ENCODE assay signal across 9 cellular contexts in genomic region chr16:14132696-14133048, GRCh38.
A peak's percentile ranks its signal among the peaks of the same experiment; 100 is the strongest.
DNase-seq lines count a peak whose midpoint lies in the region; ATAC-seq and TF ChIP-seq lines count a peak whose summit lies in the region.
"Had no signal": no experiment of that assay in that cellular context is flagged by ENCODE, and none has a peak within 500 bp of the region (broad histone marks: within the 10 kb centered on the region; RNA-seq: fewer than 3 reads in every experiment).

No MANE protein-coding gene starts in this region.

- H4K8ac ChIP-seq in neuronal stem cell (ENCODE audit: low read depth, low read length), result no peak overlapping the region

- peaks cover 3% of the 10 kb centered on the region for H3K79me1 ChIP-seq in neuronal stem cell (ENCODE audit: low read depth, low read length)

- no peak overlapping the region for H4K91ac ChIP-seq in neuronal stem cell (ENCODE audit: low read depth, low read length, poor library complexity)

- H2BK15ac ChIP-seq in neuronal stem cell (ENCODE audit: low read length), result no peak overlapping the region

- no peaks in the 10 kb centered on the region for H3K27me3 Mint-ChIP-seq in chondrocyte (ENCODE audit: low read depth)

- no peak overlapping the region for H3K23ac ChIP-seq in neuronal stem cell (ENCODE audit: low read depth, low read length, poor library complexity)

- no CpG with 5 or more reads among the region's 4 CpGs for WGBS in neuronal stem cell (ENCODE audit: extremely low coverage in 2 of 2, insufficient read length in 2 of 2, insufficient replicate concordance in 1 of 2), 2 donors

- H3K4me3 Mint-ChIP-seq in chondrocyte (ENCODE audit: unreplicated experiment), result no peak overlapping the region

- H2AK5ac ChIP-seq in neuronal stem cell (ENCODE audit: low read depth, low read length), result no peak overlapping the region

- DNase-seq in GM10266 (ENCODE audit: extremely low spot score) (peak; percentile 20), kidney tubule cell (ENCODE audit: low spot score) (peak; percentile 67), NCI-H2171 treated with DMSO at 0.1 percent for 48 hours (lab: John Stamatoyannopoulos, UW) (no peak), NCI-H748 treated with DMSO at 0.1 percent for 48 hours (lab: John Stamatoyannopoulos, UW) (no peak), neuronal stem cell (ENCODE audit: low spot score) (no peak), chondrocyte (ENCODE audit: low spot score) (no peak)
- DNase-seq: AML-193 had no signal

- no peak overlapping the region for H2BK12ac ChIP-seq in neuronal stem cell (ENCODE audit: low read length)

- H3K4me2 ChIP-seq in neuronal stem cell (ENCODE audit: insufficient read depth, low read length, poor library complexity, severe bottlenecking), result no peak overlapping the region

- no peak overlapping the region for H3K4me3 ChIP-seq in neuronal stem cell (ENCODE audit: low read length in 2 of 2)

- no peaks in the 10 kb centered on the region for H3K36me3 ChIP-seq in neuronal stem cell (replicated peaks in 1 of 2; ENCODE audit: control insufficient read depth in 2 of 2, insufficient read depth in 2 of 2, low read length in 2 of 2)

- ATAC-seq in GM21529 (IDR thresholded peaks at IDR 0.05; ENCODE audit: unreplicated experiment), result peak; percentile 84
- peak; percentile 54 for ATAC-seq in HG03442 (IDR thresholded peaks at IDR 0.05; ENCODE audit: unreplicated experiment)

- H2BK120ac ChIP-seq in neuronal stem cell (ENCODE audit: low read depth, low read length), result no peak overlapping the region

- H2AFZ ChIP-seq in neuronal stem cell (ENCODE audit: low read length), result no peak overlapping the region

- no peaks in the 10 kb centered on the region for H3K9me3 ChIP-seq in neuronal stem cell (replicated peaks in 1 of 2; ENCODE audit: control insufficient read depth in 2 of 2, insufficient read depth in 1 of 2, low read depth in 1 of 2, low read length in 2 of 2)

- no peak overlapping the region for H3K18ac ChIP-seq in neuronal stem cell (ENCODE audit: low read length)

- no peaks in the 10 kb centered on the region for H3K27me3 ChIP-seq in neuronal stem cell (ENCODE audit: control insufficient read depth in 3 of 3, insufficient read depth in 3 of 3, low read depth in 1 of 3, low read length in 3 of 3)

- H3K4ac ChIP-seq in neuronal stem cell (ENCODE audit: low read length), result no peak overlapping the region

- H3K9me3 Mint-ChIP-seq in chondrocyte (ENCODE audit: low read depth), result peaks cover 2% of the 10 kb centered on the region

- H3K4me1 ChIP-seq in neuronal stem cell (ENCODE audit: control insufficient read depth in 2 of 2, insufficient read depth in 1 of 2, low read depth in 1 of 2, low read length in 2 of 2), result peaks cover 0 to 2% of the 10 kb centered on the region in 2 donors

- no peak for TF ChIP-seq CTCF in GM10266 (IDR thresholded peaks at IDR 0.05; ENCODE audit: control insufficient read depth, insufficient read depth, low read depth, missing control alignments)
- TF ChIP-seq CTCF in chondrocyte (IDR thresholded peaks at IDR 0.05), result no peak

- no peak overlapping the region for H3K27ac ChIP-seq in neuronal stem cell (replicated peaks; ENCODE audit: low read length)

- no peaks in the 10 kb centered on the region for H3K36me3 Mint-ChIP-seq in chondrocyte (ENCODE audit: low read depth)

- H2BK5ac ChIP-seq in neuronal stem cell (ENCODE audit: low read length), result no peak overlapping the region

- no peak overlapping the region for H3K14ac ChIP-seq in neuronal stem cell (ENCODE audit: low read length)

- no peak overlapping the region for H3K9ac ChIP-seq in neuronal stem cell (ENCODE audit: low read depth, low read length, poor library complexity)

- H3K27ac Mint-ChIP-seq in chondrocyte (ENCODE audit: unreplicated experiment), result no peak overlapping the region

- peaks cover 25% of the 10 kb centered on the region for H3K4me1 Mint-ChIP-seq in chondrocyte (ENCODE audit: low read depth)

Comparison
In these comparisons a context has a peak if more than half of its experiments do, and no peak if none do; other contexts are left out.
1. DNase-seq: peak in GM10266 (single experiment) and kidney tubule cell (single experiment); none in NCI-H2171 treated with DMSO at 0.1 percent for 48 hours (single experiment), NCI-H748 treated with DMSO at 0.1 percent for 48 hours (single experiment), neuronal stem cell (single experiment) and chondrocyte (single experiment).